8 cellular contexts compared by ENCODE assay signal in genomic region chr11:11620966-11621880, GRCh38. TPM values are rescaled to one million over a fixed set of nuclear protein-coding genes. Genes with fewer than 3 reads are reported as not detected.
A peak's percentile ranks its signal among the peaks of the same experiment; 100 is the strongest.
DNase-seq lines count a peak whose midpoint lies in the region; ATAC-seq and TF ChIP-seq lines count a peak whose summit lies in the region.

No MANE protein-coding gene starts in this region.

- no peak overlapping the region for H2BK120ac ChIP-seq in mesendoderm (ENCODE audit: low read depth, low read length)

- DNase-seq in stimulated activated CD4-positive, alpha-beta T cell treated with anti-CD3 and anti-CD28 coated beads, Interleukin-12 subunit alpha, Interleukin-12 subunit beta, amount 100 ng/mL, for 4 hours: peak; percentile 2
- no peak for DNase-seq in stimulated activated CD4-positive, alpha-beta T cell treated with anti-CD3 and anti-CD28 coated beads, Interleukin-4, amount 100 ng/mL, for 24 hours
- DNase-seq in RWPE2 (ENCODE audit: low spot score) (no peak), dorsolateral prefrontal cortex (peak; percentile 36 to 67 (median 56)), mesendoderm (no peak), thoracic aorta (ENCODE audit: low spot score) (no peak), HK-2 (ENCODE audit: unreplicated experiment) (no peak)

- no peak overlapping the region for H4K8ac ChIP-seq in mesendoderm (ENCODE audit: low read depth, low read length)

- ATAC-seq in HG02852 (IDR thresholded peaks at IDR 0.05; ENCODE audit: unreplicated experiment): peak; percentile 20
- ATAC-seq in RWPE2 (ENCODE audit: low read depth): peak; percentile 7
- ATAC-seq in thoracic aorta (ENCODE audit: insufficient number of reproducible peaks, low FRiP score, low read depth): peak; percentile 22

- intact Hi-C loops in dorsolateral prefrontal cortex (cut with DNase I): loop anchor here (5.0 to 10.0 kb wide), 3 partner anchors 39 to 596 kb away; no protein-coding TSS in a partner anchor

- H3K9ac ChIP-seq in mesendoderm (ENCODE audit: low read length): peak overlapping the region; percentile 64

- H3K36me3 ChIP-seq in RWPE2 (ENCODE audit: low read depth): no peaks in the 10 kb centered on the region
- H3K36me3 ChIP-seq in mesendoderm (ENCODE audit: control insufficient read depth, insufficient read depth, low read length): no peaks in the 10 kb centered on the region
- no peaks in the 10 kb centered on the region for H3K36me3 ChIP-seq in thoracic aorta

- H3K4me2 ChIP-seq in mesendoderm (ENCODE audit: low read length): peak overlapping the region; percentile 53

- H3K27ac ChIP-seq in RWPE2 (ENCODE audit: poor library complexity, severe bottlenecking): peak overlapping the region; percentile 6
- H3K27ac ChIP-seq in dorsolateral prefrontal cortex: peak overlapping the region in 47 of 59 donors; percentile 1 to 88 (median 68)
- no peak overlapping the region for H3K27ac ChIP-seq in mesendoderm (ENCODE audit: low read depth, low read length)
- H3K27ac ChIP-seq in thoracic aorta: peak overlapping the region; percentile 50 to 58

- H3K9me3 ChIP-seq in RWPE2 (ENCODE audit: severe bottlenecking) (no peaks in the 10 kb centered on the region), thoracic aorta (no peaks in the 10 kb centered on the region)

- H2BK15ac ChIP-seq in mesendoderm (replicated peaks; ENCODE audit: low read depth): no peak overlapping the region

- no peak overlapping the region for H4K5ac ChIP-seq in mesendoderm (ENCODE audit: low read length)

- no peak overlapping the region for H2BK5ac ChIP-seq in mesendoderm (ENCODE audit: low read length)

- no peaks in the 10 kb centered on the region for H3K79me1 ChIP-seq in mesendoderm (ENCODE audit: low read length)

- H3K4me3 ChIP-seq in RWPE2 (ENCODE audit: severe bottlenecking) (peak overlapping the region; percentile 45), dorsolateral prefrontal cortex (peak overlapping the region; percentile 53 to 96 (median 82)), mesendoderm (ENCODE audit: low read length) (peak overlapping the region; percentile 46), thoracic aorta (peak overlapping the region; percentile 82)

- no CpG with 5 or more reads among the region's 73 CpGs for WGBS in mesendoderm (ENCODE audit: extremely low coverage, insufficient coverage, low lambda C conversion rate)

- peak overlapping the region; percentile 53 for H3K23ac ChIP-seq in mesendoderm (ENCODE audit: low read length)

- H3K18ac ChIP-seq in mesendoderm (ENCODE audit: low read length): no peak overlapping the region

- H2AK5ac ChIP-seq in mesendoderm (ENCODE audit: low read length): no peak overlapping the region

- H3K27me3 ChIP-seq in RWPE2 (ENCODE audit: insufficient read depth, poor library complexity, severe bottlenecking) (no peaks in the 10 kb centered on the region), dorsolateral prefrontal cortex (no peaks in the 10 kb centered on the region), mesendoderm (ENCODE audit: insufficient read depth, low read length, poor library complexity) (peaks cover 6% of the 10 kb centered on the region), thoracic aorta (replicated peaks; ENCODE audit: insufficient read depth) (no peaks in the 10 kb centered on the region)

- H3K56ac ChIP-seq in mesendoderm (ENCODE audit: low read length): peak overlapping the region; percentile 63

- peaks cover 3% of the 10 kb centered on the region for H3K4me1 ChIP-seq in RWPE2 (ENCODE audit: insufficient read depth, poor library complexity, severe bottlenecking)
- peaks cover 4% of the 10 kb centered on the region for H3K4me1 ChIP-seq in mesendoderm (ENCODE audit: control insufficient read depth, low read depth, low read length)
- H3K4me1 ChIP-seq in thoracic aorta (ENCODE audit: control insufficient read depth in 1 of 2, low read depth in 2 of 2): peaks cover 0 to 32% of the 10 kb centered on the region in 2 donors

- no peaks in the 10 kb centered on the region for H3K79me2 ChIP-seq in mesendoderm (ENCODE audit: control insufficient read depth, insufficient read depth, low read length)

- TF ChIP-seq CTCF in RWPE2 (IDR thresholded peaks at IDR 0.05; ENCODE audit: poor library complexity, severe bottlenecking) (peak; percentile 28), dorsolateral prefrontal cortex (IDR thresholded peaks at IDR 0.05 in 54 of 56, conservative IDR thresholded peaks at IDR 0.05 in 2 of 56; ENCODE audit: low read depth in 1 of 56, partially characterized antibody in 56 of 56) (peak in 32 of 56 donors; percentile 9 to 43 (median 26)), thoracic aorta (IDR thresholded peaks at IDR 0.05) (no peak)

- H3K4ac ChIP-seq in mesendoderm (ENCODE audit: low read depth, low read length): no peak overlapping the region

RNA-seq across cellular contexts. Expression of gene GALNT18, which starts 0.6 kb away (rescaled TPM):
- total RNA-seq in dorsolateral prefrontal cortex: 10 to 100 TPM; 15.6 to 50.3 (median 32.5) TPM
- 1.2 TPM for polyA plus RNA-seq in mesendoderm (2013, experiment 1 of 2)
- 1.1 TPM for polyA plus RNA-seq in mesendoderm (2013, experiment 2 of 2)
- 10 to 100 TPM; 28.2 to 57.8 TPM for total RNA-seq in thoracic aorta

Comparison
In these comparisons a context has a peak if more than half of its experiments do, and no peak if none do; other contexts are left out.
1. DNase-seq: peak in stimulated activated CD4-positive, alpha-beta T cell treated with anti-CD3 and anti-CD28 coated beads, Interleukin-12 subunit alpha, Interleukin-12 subunit beta, amount 100 ng/mL, for 4 hours (single experiment) and dorsolateral prefrontal cortex (10 of 10); none in stimulated activated CD4-positive, alpha-beta T cell treated with anti-CD3 and anti-CD28 coated beads, Interleukin-4, amount 100 ng/mL, for 24 hours (single experiment), RWPE2 (single experiment), mesendoderm (single experiment), thoracic aorta (single experiment) and HK-2 (single experiment).
2. Peak in every context shown above with its lines, with median percentiles within 50 percentile points of each other: ATAC-seq and H3K4me3 ChIP-seq.